In the genomic region with DNA sequence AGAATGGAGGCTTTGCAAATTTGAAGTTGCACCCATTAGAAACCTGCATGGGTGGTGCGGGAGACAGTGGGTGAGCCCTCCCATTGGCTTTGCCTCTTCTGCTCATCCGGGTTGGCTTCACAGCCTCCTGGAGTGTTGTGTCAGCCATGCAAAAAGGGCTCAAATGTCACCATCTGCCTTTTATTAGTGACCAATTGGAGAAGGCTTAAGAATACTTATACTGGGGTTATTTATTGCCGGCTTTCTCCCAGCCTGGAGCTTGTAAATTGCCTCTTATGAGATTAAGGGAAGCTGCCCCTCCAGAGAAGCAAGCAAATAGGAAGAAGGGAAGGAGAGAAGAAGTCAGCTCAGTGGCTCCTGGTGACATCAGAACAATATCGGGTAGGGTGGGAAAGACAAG, we compare ENCODE assay signal across 13 cellular contexts.
"Had no signal": no experiment of that assay in that cellular context is flagged by ENCODE, and none has a peak within 500 bp of the region (broad histone marks: within the 10 kb centered on the region; RNA-seq: fewer than 3 reads in every experiment).

No MANE protein-coding gene starts in this region.

- H3K4me1 ChIP-seq: gastrocnemius medialis had no signal

- DNase-seq: activated CD4-positive, alpha-beta T cell treated with anti-CD3 and anti-CD28 coated beads, Interleukin-2, amount 50 U/mL, for 4 hours; activated CD4-positive, CD25-positive, alpha-beta regulatory T cell treated with anti-CD3 and anti-CD28 coated beads, Interleukin-2, amount 50 U/mL, for 72 hours; activated naive CD4-positive, alpha-beta T cell treated with anti-CD3 and anti-CD28 coated beads for 36 hours; activated naive CD8-positive, alpha-beta T cell treated with anti-CD3 and anti-CD28 coated beads, Interleukin-2, amount 50 U/mL, for 24 hours; activated T-cell treated with anti-CD3 and anti-CD28 coated beads, Interleukin-2, amount 50 U/mL, for 1 hour; aorta; cerebellar nuclear complex; effector CD8-positive, alpha-beta T cell; gastrocnemius medialis; left colon; midbrain; spleen; T1000 had no signal

- H3K4me3 ChIP-seq: gastrocnemius medialis, spleen had no signal

- H3K36me3 ChIP-seq: gastrocnemius medialis, spleen had no signal

- H3K9me3 ChIP-seq: gastrocnemius medialis, spleen had no signal

- H3K27ac ChIP-seq: gastrocnemius medialis, spleen had no signal
